33 cellular contexts compared by ENCODE assay signal in genomic region chr5:59249726-59250125, GRCh38.
"Had no signal": no experiment of that assay in that cellular context is flagged by ENCODE, and none has a peak within 500 bp of the region (broad histone marks: within the 10 kb centered on the region; RNA-seq: fewer than 3 reads in every experiment).

No MANE protein-coding gene starts in this region.

- H3K27me3 Mint-ChIP-seq: activated B cell treated with CpG ODN at 0.5 μM for 24 hours; activated CD8-positive, alpha-beta T cell treated with anti-CD3 and anti-CD28 coated beads for 36 hours had no signal

- ATAC-seq: activated CD8-positive, alpha-beta T cell treated with anti-CD3 and anti-CD28 coated beads for 36 hours; activated naive CD4-positive, alpha-beta T cell treated with anti-CD3 and anti-CD28 coated beads, Interleukin-2, amount 50 U/mL, for 72 hours; activated T-cell treated with anti-CD3 and anti-CD28 coated beads, Interleukin-2, amount 50 U/mL, for 4 hours; activated T-cell treated with anti-CD3 and anti-CD28 coated beads, Interleukin-2, amount 50 U/mL, for 72 hours; activated T-helper 17 cell treated with anti-CD3 and anti-CD28 coated beads, Interleukin-2, amount 50 U/mL, for 72 hours; body of pancreas had no signal

- H3K27me3 ChIP-seq: adrenal gland, body of pancreas, brain microvascular endothelial cell, breast epithelium had no signal

- DNase-seq: activated B cell treated with CpG ODN at 0.5 μM for 24 hours; activated CD4-positive, alpha-beta memory T cell treated with anti-CD3 and anti-CD28 coated beads for 36 hours; activated CD4-positive, alpha-beta T cell treated with anti-CD3 and anti-CD28 coated beads for 4 hours; activated CD4-positive, alpha-beta T cell treated with anti-CD3 and anti-CD28 coated beads, Interleukin-2, amount 10 ng/mL, durations not matched to agents 24 days and 14 days; activated CD4-positive, alpha-beta T cell treated with anti-CD3 and anti-CD28 coated beads, Interleukin-2, amount 50 U/mL, for 1 hour; activated CD4-positive, alpha-beta T cell treated with anti-CD3 and anti-CD28 coated beads, Interleukin-2, amount 50 U/mL, for 4 hours; activated CD4-positive, CD25-positive, alpha-beta regulatory T cell treated with anti-CD3 and anti-CD28 coated beads, Interleukin-2, amount 50 U/mL, for 72 hours; activated CD8-positive, alpha-beta memory T cell treated with anti-CD3 and anti-CD28 coated beads, Interleukin-2, amount 50 U/mL, for 4 hours; activated CD8-positive, alpha-beta T cell treated with anti-CD3 and anti-CD28 coated beads for 36 hours; activated gamma-delta T cell; activated naive CD4-positive, alpha-beta T cell treated with anti-CD3 and anti-CD28 coated beads, Interleukin-2, amount 50 U/mL, for 16 hours; activated naive CD4-positive, alpha-beta T cell treated with Interleukin-2 at 50 U/mL for 16 hours; activated naive CD8-positive, alpha-beta T cell treated with anti-CD3 and anti-CD28 coated beads for 36 hours; activated T-cell treated with anti-CD3 and anti-CD28 coated beads for 4 hours; activated T-cell treated with anti-CD3 and anti-CD28 coated beads, Interleukin-2, amount 50 U/mL, for 1 hour; activated T-cell treated with anti-CD3 and anti-CD28 coated beads, Interleukin-2, amount 50 U/mL, for 4 hours; activated T-cell treated with anti-CD3 and anti-CD28 coated beads, Interleukin-2, amount 50 U/mL, for 72 hours; adrenal gland; amniotic stem cell; aorta; body of pancreas; brain microvascular endothelial cell; central memory CD4-positive, alpha-beta T cell; T-helper 1 cell; T-helper 2 cell; T-helper 9 cell had no signal

- H3K4me3 Mint-ChIP-seq: activated B cell treated with CpG ODN at 0.5 μM for 24 hours; activated CD4-positive, alpha-beta memory T cell treated with anti-CD3 and anti-CD28 coated beads for 36 hours; activated CD4-positive, alpha-beta T cell treated with anti-CD3 and anti-CD28 coated beads, Interleukin-2, amount 10 ng/mL, durations not matched to agents 24 days and 14 days; activated CD8-positive, alpha-beta T cell treated with anti-CD3 and anti-CD28 coated beads for 36 hours; activated naive CD8-positive, alpha-beta T cell treated with anti-CD3 and anti-CD28 coated beads for 36 hours; activated T-cell treated with anti-CD3 and anti-CD28 coated beads, Interleukin-2, amount 50 U/mL, for 4 hours; activated T-cell treated with anti-CD3 and anti-CD28 coated beads, Interleukin-2, amount 50 U/mL, for 72 hours; activated T-helper 1 cell treated with anti-CD3 and anti-CD28 coated beads, Interleukin-12 subunit alpha, Interleukin-12 subunit beta, Interleukin-2, Interleukin-4 antibody, amounts not matched to agents 30 ng/mL and 10 ng/mL and 1 ng/mL, durations not matched to agents 14 hours and 24 hours and 36 hours; activated T-helper 17 cell treated with anti-CD3 and anti-CD28 coated beads, Interleukin-2, amount 50 U/mL, for 72 hours; T-helper 1 cell treated with Interleukin-12 subunit alpha and Interleukin-12 subunit beta and Interleukin-4 antibody, amounts not matched to agents 30 μg/mL and 1 μg/mL, for 36 hours; T-helper 2 cell treated with Interferon-gamma antibody and Interleukin-4, amounts not matched to agents 5 μg/mL and 100 μg/mL, for 36 hours had no signal

- H3K4me3 ChIP-seq: adrenal gland, body of pancreas, breast epithelium had no signal

- H3K27ac Mint-ChIP-seq: activated B cell treated with CpG ODN at 0.5 μM for 24 hours; activated CD4-positive, alpha-beta memory T cell treated with anti-CD3 and anti-CD28 coated beads for 36 hours; activated CD4-positive, alpha-beta T cell treated with anti-CD3 and anti-CD28 coated beads, Interleukin-2, amount 10 ng/mL, durations not matched to agents 24 days and 14 days; activated CD8-positive, alpha-beta T cell treated with anti-CD3 and anti-CD28 coated beads for 36 hours; activated naive CD4-positive, alpha-beta T cell treated with anti-CD3 and anti-CD28 coated beads, Interleukin-2, amount 50 U/mL, for 72 hours; activated naive CD8-positive, alpha-beta T cell treated with anti-CD3 and anti-CD28 coated beads for 36 hours; activated T-cell treated with anti-CD3 and anti-CD28 coated beads, Interleukin-2, amount 50 U/mL, for 72 hours; activated T-helper 1 cell treated with anti-CD3 and anti-CD28 coated beads, Interleukin-12 subunit alpha, Interleukin-12 subunit beta, Interleukin-2, Interleukin-4 antibody, amounts not matched to agents 30 ng/mL and 10 ng/mL and 1 ng/mL, durations not matched to agents 14 hours and 24 hours and 36 hours; activated T-helper 17 cell treated with anti-CD3 and anti-CD28 coated beads, Interleukin-2, amount 50 U/mL, for 72 hours; T-helper 1 cell treated with Interleukin-12 subunit alpha and Interleukin-12 subunit beta and Interleukin-4 antibody, amounts not matched to agents 30 μg/mL and 1 μg/mL, for 36 hours; T-helper 2 cell treated with Interferon-gamma antibody and Interleukin-4, amounts not matched to agents 5 μg/mL and 100 μg/mL, for 36 hours had no signal

- H3K4me1 ChIP-seq: breast epithelium had no signal

- H3K27ac ChIP-seq: adrenal gland, body of pancreas, brain microvascular endothelial cell, breast epithelium, VCaP had no signal

- H3K9me3 ChIP-seq: adrenal gland, body of pancreas, breast epithelium had no signal

- H3K36me3 ChIP-seq: adrenal gland, brain microvascular endothelial cell, breast epithelium had no signal

- H3K9me3 Mint-ChIP-seq: activated B cell treated with CpG ODN at 0.5 μM for 24 hours; activated CD4-positive, alpha-beta T cell treated with anti-CD3 and anti-CD28 coated beads, Interleukin-2, amount 10 ng/mL, durations not matched to agents 24 days and 14 days; activated CD8-positive, alpha-beta T cell treated with anti-CD3 and anti-CD28 coated beads for 36 hours; activated naive CD4-positive, alpha-beta T cell treated with anti-CD3 and anti-CD28 coated beads, Interleukin-2, amount 50 U/mL, for 72 hours; activated naive CD8-positive, alpha-beta T cell treated with anti-CD3 and anti-CD28 coated beads for 36 hours; activated T-cell treated with anti-CD3 and anti-CD28 coated beads, Interleukin-2, amount 50 U/mL, for 72 hours; activated T-helper 1 cell treated with anti-CD3 and anti-CD28 coated beads, Interleukin-12 subunit alpha, Interleukin-12 subunit beta, Interleukin-2, Interleukin-4 antibody, amounts not matched to agents 30 ng/mL and 10 ng/mL and 1 ng/mL, durations not matched to agents 14 hours and 24 hours and 36 hours; activated T-helper 17 cell treated with anti-CD3 and anti-CD28 coated beads, Interleukin-2, amount 50 U/mL, for 72 hours; T-helper 1 cell treated with Interleukin-12 subunit alpha and Interleukin-12 subunit beta and Interleukin-4 antibody, amounts not matched to agents 30 μg/mL and 1 μg/mL, for 36 hours; T-helper 2 cell treated with Interferon-gamma antibody and Interleukin-4, amounts not matched to agents 5 μg/mL and 100 μg/mL, for 36 hours had no signal

- H3K36me3 Mint-ChIP-seq: activated CD4-positive, alpha-beta memory T cell treated with anti-CD3 and anti-CD28 coated beads for 36 hours; activated naive CD4-positive, alpha-beta T cell treated with anti-CD3 and anti-CD28 coated beads, Interleukin-2, amount 50 U/mL, for 72 hours; activated naive CD8-positive, alpha-beta T cell treated with anti-CD3 and anti-CD28 coated beads for 36 hours had no signal

- H3K4me1 Mint-ChIP-seq: activated B cell treated with CpG ODN at 0.5 μM for 24 hours; activated CD4-positive, alpha-beta T cell treated with anti-CD3 and anti-CD28 coated beads, Interleukin-2, amount 10 ng/mL, durations not matched to agents 24 days and 14 days; activated T-helper 17 cell treated with anti-CD3 and anti-CD28 coated beads, Interleukin-2, amount 50 U/mL, for 72 hours had no signal
